Comparison of ENCODE assay signal across 9 cellular contexts in genomic region chr3:30747771-30748281, GRCh38.
DNase-seq lines count a peak whose midpoint lies in the region; ATAC-seq, FAIRE-seq and TF ChIP-seq lines count a peak whose summit lies in the region.
"Had no signal": no experiment of that assay in that cellular context is flagged by ENCODE, and none has a peak within 500 bp of the region (broad histone marks: within the 10 kb centered on the region; RNA-seq: fewer than 3 reads in every experiment).

No MANE protein-coding gene starts in this region.

- no peak for FAIRE-seq in bronchial epithelial cell (lab: Jason Lieb, UNC)

- H3K9me3 Mint-ChIP-seq in activated T-cell treated with anti-CD3 and anti-CD28 coated beads, Interleukin-2, amount 50 U/mL, for 4 hours, result no peaks in the 10 kb centered on the region

- peak; percentile 77 for DNase-seq in M059J (ENCODE audit: low read depth)
- peak; percentile 80 for DNase-seq in bronchial epithelial cell (ENCODE audit: low read depth)
- peak; percentile 66 to 70 for DNase-seq in lung microvascular endothelial cell (ENCODE audit: low read depth in 2 of 2)
- DNase-seq in Karpas-422, result no peak
- no peak for DNase-seq in activated T-cell treated with anti-CD3 and anti-CD28 coated beads, Interleukin-2, amount 50 U/mL, for 4 hours
- DNase-seq in amygdala (lab: John Stamatoyannopoulos, UW), result no peak

- no peaks in the 10 kb centered on the region for H3K4me1 ChIP-seq in Karpas-422 (ENCODE audit: low read length)

- no peak overlapping the region for H2AFZ ChIP-seq in Karpas-422 (ENCODE audit: low read length)

- no peak overlapping the region for H3K4me3 ChIP-seq in bronchial epithelial cell (ENCODE audit: low read depth, low read length)
- H3K4me3 ChIP-seq in Karpas-422 (ENCODE audit: low read length), result no peak overlapping the region
- H3K4me3 ChIP-seq: SK-N-MC had no signal

- no peaks in the 10 kb centered on the region for H3K36me3 Mint-ChIP-seq in activated T-cell treated with anti-CD3 and anti-CD28 coated beads, Interleukin-2, amount 50 U/mL, for 4 hours (ENCODE audit: insufficient read depth)

- H3K36me3 ChIP-seq in bronchial epithelial cell (ENCODE audit: control insufficient read depth, insufficient read depth, low read length), result no peaks in the 10 kb centered on the region
- no peaks in the 10 kb centered on the region for H3K36me3 ChIP-seq in Karpas-422 (ENCODE audit: insufficient read depth, low read length)

- H3K27me3 ChIP-seq in bronchial epithelial cell (ENCODE audit: control insufficient read depth, insufficient read depth, low read length) (no peaks in the 10 kb centered on the region), Karpas-422 (ENCODE audit: low read length) (no peaks in the 10 kb centered on the region)

- no peak overlapping the region for H3K9ac ChIP-seq in Karpas-422 (ENCODE audit: low read length)

- no peaks in the 10 kb centered on the region for H4K20me1 ChIP-seq in Karpas-422 (ENCODE audit: insufficient read depth, low read depth, low read length)

- ATAC-seq in activated T-cell treated with anti-CD3 and anti-CD28 coated beads, Interleukin-2, amount 50 U/mL, for 4 hours, result no peak
- no peak for ATAC-seq in GM18870 (IDR thresholded peaks at IDR 0.05; ENCODE audit: unreplicated experiment)

- peak; percentile 63 for TF ChIP-seq CTCF in C4-2B (conservative IDR thresholded peaks at IDR 0.05)
- TF ChIP-seq CTCF in bronchial epithelial cell (IDR thresholded peaks at IDR 0.05; ENCODE audit: insufficient read depth, low read length, severe bottlenecking), result peak; percentile 51

- H3K9me2 ChIP-seq in Karpas-422 (replicated peaks; ENCODE audit: insufficient read depth, low read length), result no peaks in the 10 kb centered on the region

- H3K27ac ChIP-seq in C4-2B, result no peak overlapping the region
- no peak overlapping the region for H3K27ac ChIP-seq in Karpas-422 (ENCODE audit: low read length)
- H3K27ac ChIP-seq: SK-N-MC had no signal

- H3K4me1 Mint-ChIP-seq in activated T-cell treated with anti-CD3 and anti-CD28 coated beads, Interleukin-2, amount 50 U/mL, for 4 hours (ENCODE audit: low read depth), result peaks cover 33% of the 10 kb centered on the region

- no peak overlapping the region for H3K4me3 Mint-ChIP-seq in activated T-cell treated with anti-CD3 and anti-CD28 coated beads, Interleukin-2, amount 50 U/mL, for 4 hours

- H3K4me2 ChIP-seq in Karpas-422 (ENCODE audit: low read depth, low read length, poor library complexity, severe bottlenecking), result no peak overlapping the region

- no peaks in the 10 kb centered on the region for H3K27me3 Mint-ChIP-seq in activated T-cell treated with anti-CD3 and anti-CD28 coated beads, Interleukin-2, amount 50 U/mL, for 4 hours (ENCODE audit: low read depth)

- no peaks in the 10 kb centered on the region for H3K79me2 ChIP-seq in Karpas-422 (ENCODE audit: low read length)

- no peaks in the 10 kb centered on the region for H3K9me3 ChIP-seq in Karpas-422 (ENCODE audit: low read length)

Comparison
In these comparisons a context has a peak if more than half of its experiments do, and no peak if none do; other contexts are left out.
1. DNase-seq: peak in M059J (single experiment), bronchial epithelial cell (single experiment) and lung microvascular endothelial cell (2 of 2); none in Karpas-422 (single experiment), activated T-cell treated with anti-CD3 and anti-CD28 coated beads, Interleukin-2, amount 50 U/mL, for 4 hours (single experiment) and amygdala (0 of 56).